In the genomic region with DNA sequence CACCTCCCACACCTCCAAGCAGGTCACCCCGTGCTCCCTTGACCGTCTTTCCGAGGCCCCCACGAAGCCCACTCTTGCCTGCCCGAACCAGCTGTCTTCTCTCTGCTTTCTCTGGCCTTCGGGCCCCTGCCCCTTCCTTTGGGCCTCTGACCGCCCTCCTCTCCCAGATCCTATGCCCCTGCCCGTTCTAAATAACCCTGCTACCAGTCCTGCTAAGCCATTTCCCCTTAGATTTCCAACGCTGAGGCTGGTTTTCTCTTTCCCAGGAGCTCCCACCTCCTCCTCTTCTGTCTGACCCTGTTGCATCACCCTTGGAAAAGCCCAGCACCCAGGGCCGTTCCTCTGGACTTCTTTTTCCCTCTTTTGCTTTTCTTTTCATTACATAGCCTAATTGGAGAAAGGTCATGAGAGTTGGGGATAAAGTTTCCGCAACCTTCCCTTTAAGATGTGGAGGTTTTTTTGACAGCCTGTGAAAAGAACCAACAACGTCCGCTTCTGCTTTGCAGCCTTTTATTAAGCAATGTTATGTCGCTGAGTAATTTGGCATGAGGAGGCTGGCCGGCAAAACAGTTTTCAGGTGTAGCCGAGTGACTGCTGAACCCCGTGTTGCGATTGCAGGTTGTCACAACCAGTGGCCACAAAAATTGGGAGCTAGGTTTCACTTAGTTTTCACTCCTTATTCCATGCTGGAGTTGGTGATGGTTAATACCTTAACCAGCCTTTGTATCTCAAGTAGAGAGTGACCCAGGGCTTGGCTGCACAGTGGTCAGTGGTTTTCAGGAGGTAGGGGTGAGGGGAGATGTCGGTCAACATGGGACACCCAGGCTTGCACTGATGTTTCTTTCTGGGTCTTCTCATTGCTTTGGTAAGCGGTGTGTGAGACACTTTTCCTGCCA, we compare ENCODE assay signal across 8 cellular contexts. TPM values are rescaled to one million over a fixed set of nuclear protein-coding genes. Genes with fewer than 3 reads are reported as not detected.
A peak's percentile ranks its signal among the peaks of the same experiment; 100 is the strongest.
DNase-seq lines count a peak whose midpoint lies in the region; ATAC-seq and TF ChIP-seq lines count a peak whose summit lies in the region.

No MANE protein-coding gene starts in this region.

- peak overlapping the region; percentile 97 for H3K9ac ChIP-seq in mucosa of stomach (ENCODE audit: low read length)

- H3K9me3 ChIP-seq in esophagus muscularis mucosa (no peaks in the 10 kb centered on the region), mucosa of stomach (ENCODE audit: control insufficient read depth, low read length) (no peaks in the 10 kb centered on the region)

- 12% methylated on average over 20 of the region's 20 CpGs for WGBS in esophagus muscularis mucosa

- no peak for TF ChIP-seq EP300 in esophagus muscularis mucosa (IDR thresholded peaks at IDR 0.05)

- no peaks in the 10 kb centered on the region for H3K36me3 ChIP-seq in esophagus muscularis mucosa
- H3K36me3 ChIP-seq in mucosa of stomach (ENCODE audit: control insufficient read depth, insufficient read depth, low read length): no peaks in the 10 kb centered on the region

- DNase-seq in C1 segment of cervical spinal cord (lab: John Stamatoyannopoulos, UW): peak in 12 of 14 donors; percentile 11 to 76 (median 47)
- peak; percentile 65 for DNase-seq in M059J (ENCODE audit: low read depth)
- peak; percentile 92 for DNase-seq in esophagus muscularis mucosa (ENCODE audit: extremely low spot score)
- no peak for DNase-seq in central memory CD4-positive, alpha-beta T cell

- H3K27ac ChIP-seq in esophagus muscularis mucosa (replicated peaks in 1 of 4): peak overlapping the region; percentile 90 to 97 (median 93)

- peak overlapping the region; percentile 84 for H3K4me3 ChIP-seq in WI38 (ENCODE audit: low read depth, low read length)
- H3K4me3 ChIP-seq in esophagus muscularis mucosa: peak overlapping the region; percentile 82 to 94 (median 87)
- H3K4me3 ChIP-seq in mucosa of stomach (ENCODE audit: low read length): peak overlapping the region; percentile 98

- peak; percentile 19 for ATAC-seq in GM18907 (IDR thresholded peaks at IDR 0.05; ENCODE audit: unreplicated experiment)
- no peak for ATAC-seq in HG02938 (IDR thresholded peaks at IDR 0.05; ENCODE audit: unreplicated experiment)

- intact Hi-C loops in esophagus muscularis mucosa (cut with DNase I): loop anchor here (5.0 kb wide), 2 partner anchors 36 to 94 kb away; a partner anchor contains a TSS

- H3K4me1 ChIP-seq in esophagus muscularis mucosa (peaks cover 19 to 32% (median 20%) of the 10 kb centered on the region in 4 donors), mucosa of stomach (ENCODE audit: control insufficient read depth, insufficient read depth, low read length) (peaks cover 11% of the 10 kb centered on the region)

- no peak for TF ChIP-seq CTCF in WI38 (IDR thresholded peaks at IDR 0.05; ENCODE audit: low read depth, low read length)
- TF ChIP-seq CTCF in esophagus muscularis mucosa (IDR thresholded peaks at IDR 0.05): no peak

- H3K27me3 ChIP-seq in esophagus muscularis mucosa: no peaks in the 10 kb centered on the region
- H3K27me3 ChIP-seq in mucosa of stomach (ENCODE audit: control insufficient read depth, insufficient read depth, low read length): no peaks in the 10 kb centered on the region

- TF ChIP-seq POLR2A in esophagus muscularis mucosa (IDR thresholded peaks at IDR 0.05; ENCODE audit: low read depth): no peak

RNA-seq across cellular contexts. Expression of a gene that starts 1.0 kb away (rescaled TPM):
- total RNA-seq in M059J (2014; rRNA removed; shearing (Covaris generic)): 5.9 and 9.3 TPM in 2 replicates
- 10 to 100 TPM in 2 of 4 donors, 1 to 10 TPM in 2; 7.5 to 13.1 (median 9.8) TPM for total RNA-seq in esophagus muscularis mucosa

RNA-seq across cellular contexts. Expression of a gene that starts 35.5 kb away (rescaled TPM):
- 304 and 338 TPM in 2 replicates for total RNA-seq in M059J (2014; rRNA removed; shearing (Covaris generic))
- total RNA-seq in esophagus muscularis mucosa: 10 to 100 TPM; 46.6 to 72.5 (median 58.4) TPM
